31 cellular contexts compared by ENCODE assay signal in genomic region chr3:176930942-176931341, GRCh38.
DNase-seq lines count a peak whose midpoint lies in the region; ATAC-seq and TF ChIP-seq lines count a peak whose summit lies in the region.
"Had no signal": no experiment of that assay in that cellular context is flagged by ENCODE, and none has a peak within 500 bp of the region (broad histone marks: within the 10 kb centered on the region; RNA-seq: fewer than 3 reads in every experiment).

No MANE protein-coding gene starts in this region.

- no peak overlapping the region for H3K9ac ChIP-seq in neural cell (ENCODE audit: low read length)
- H3K9ac ChIP-seq: BLaER1; BLaER1 treated with 17β-estradiol and CSF1 and Interleukin-3, amounts not matched to agents 10 nM and 100 nM had no signal

- no peak overlapping the region for H2AFZ ChIP-seq in neural cell (ENCODE audit: low read depth, low read length)

- H3K36me3 ChIP-seq in neural cell (ENCODE audit: insufficient read depth, low read length): no peaks in the 10 kb centered on the region
- H3K36me3 ChIP-seq: BE2C; BLaER1; BLaER1 treated with 17β-estradiol and CSF1 and Interleukin-3, amounts not matched to agents 10 nM and 100 nM had no signal

- H4K20me1 ChIP-seq in neural cell (ENCODE audit: insufficient read depth): no peaks in the 10 kb centered on the region
- H4K20me1 ChIP-seq: BLaER1; BLaER1 treated with 17β-estradiol and CSF1 and Interleukin-3, amounts not matched to agents 10 nM and 100 nM had no signal

- TF ChIP-seq EP300 in neural cell (conservative IDR thresholded peaks at IDR 0.05; ENCODE audit: poor library complexity, severe bottlenecking): peak; percentile 84

- peaks cover 0 to 6% (median 0%) of the 10 kb centered on the region in 9 donors for H3K9me3 Mint-ChIP-seq in naive thymus-derived CD8-positive, alpha-beta T cell
- H3K9me3 Mint-ChIP-seq: CD4-positive, CD25-positive, alpha-beta regulatory T cell; CD8-positive, alpha-beta T cell had no signal

- no peak overlapping the region for H3K27ac ChIP-seq in neural cell (ENCODE audit: low read length)
- H3K27ac ChIP-seq: 22Rv1; A549; BLaER1; BLaER1 treated with 17β-estradiol and CSF1 and Interleukin-3, amounts not matched to agents 10 nM and 100 nM; C4-2B had no signal

- H3K27ac Mint-ChIP-seq in naive thymus-derived CD8-positive, alpha-beta T cell: no peak overlapping the region
- H3K27ac Mint-ChIP-seq: B cell; CD14-positive monocyte; CD4-positive, alpha-beta memory T cell; CD4-positive, alpha-beta T cell; CD4-positive, CD25-positive, alpha-beta regulatory T cell; CD8-positive, alpha-beta memory T cell; CD8-positive, alpha-beta T cell had no signal

- H3K79me2 ChIP-seq in neural cell (replicated peaks; ENCODE audit: insufficient read depth, low read length): no peaks in the 10 kb centered on the region

- no peaks in the 10 kb centered on the region for H3K9me2 ChIP-seq in neural cell (ENCODE audit: insufficient read depth, low read length)

- H3K36me3 Mint-ChIP-seq in naive thymus-derived CD8-positive, alpha-beta T cell: no peaks in the 10 kb centered on the region
- H3K36me3 Mint-ChIP-seq: CD14-positive monocyte; CD4-positive, alpha-beta memory T cell; CD4-positive, CD25-positive, alpha-beta regulatory T cell; CD8-positive, alpha-beta memory T cell; CD8-positive, alpha-beta T cell had no signal

- H3F3A ChIP-seq in neural cell (ENCODE audit: insufficient read depth, low read length, poor library complexity, severe bottlenecking): no peaks in the 10 kb centered on the region

- no peak overlapping the region for H3K4me3 ChIP-seq in neural cell (ENCODE audit: low read length)
- H3K4me3 ChIP-seq: A549; BLaER1; BLaER1 treated with 17β-estradiol and CSF1 and Interleukin-3, amounts not matched to agents 10 nM and 100 nM had no signal

- H3K27me3 Mint-ChIP-seq in naive thymus-derived CD8-positive, alpha-beta T cell: peaks cover 0 to 22% (median 7%) of the 10 kb centered on the region in 5 donors
- H3K27me3 Mint-ChIP-seq: B cell; CD4-positive, alpha-beta T cell had no signal

- peaks cover 0 to 5% (median 0%) of the 10 kb centered on the region in 4 donors for H3K4me1 Mint-ChIP-seq in naive thymus-derived CD8-positive, alpha-beta T cell
- H3K4me1 Mint-ChIP-seq: B cell; CD4-positive, CD25-positive, alpha-beta regulatory T cell; CD8-positive, alpha-beta memory T cell had no signal

- ATAC-seq in HG03460 (IDR thresholded peaks at IDR 0.05; ENCODE audit: unreplicated experiment): no peak
- no peak for ATAC-seq in naive thymus-derived CD8-positive, alpha-beta T cell
- ATAC-seq: A549; CD8-positive, alpha-beta T cell had no signal

- peak; percentile 35 for DNase-seq in left kidney (ENCODE audit: low read depth, low spot score)
- no peak for DNase-seq in naive thymus-derived CD8-positive, alpha-beta T cell
- DNase-seq: 8988T; ACHN; AML-193; BE2C; C1 segment of cervical spinal cord; Caco-2; Calu3; CD4-positive, alpha-beta memory T cell; CD4-positive, alpha-beta T cell; CD4-positive, CD25-positive, alpha-beta regulatory T cell; CD8-positive, alpha-beta memory T cell; CD8-positive, alpha-beta T cell; COR-L47; DMS 273 treated with DMSO at 0.1 percent for 48 hours; DMS153; DMS53; DMS79; DMS79 treated with DMSO at 0.1 percent for 48 hours; DND-41; EL had no signal

- POLR2A ChIA-PET in naive thymus-derived CD8-positive, alpha-beta T cell (lab: Charles Lee): no interaction called here

- no peak overlapping the region for H3K4me2 ChIP-seq in neural cell (ENCODE audit: low read length)
- H3K4me2 ChIP-seq: A549; BLaER1; BLaER1 treated with 17β-estradiol and CSF1 and Interleukin-3, amounts not matched to agents 10 nM and 100 nM had no signal

- no peaks in the 10 kb centered on the region for H3K9me3 ChIP-seq in neural cell (ENCODE audit: low read length)
- H3K9me3 ChIP-seq: A549, BE2C, BLaER1, Caco-2 had no signal

- H3K27me3 ChIP-seq in neural cell (ENCODE audit: insufficient read depth, low read depth, low read length): no peaks in the 10 kb centered on the region
- H3K27me3 ChIP-seq: BE2C; BLaER1; BLaER1 treated with 17β-estradiol and CSF1 and Interleukin-3, amounts not matched to agents 10 nM and 100 nM had no signal

- TF ChIP-seq CTCF in neural cell (IDR thresholded peaks at IDR 0.05; ENCODE audit: poor library complexity, severe bottlenecking): no peak

- no peak overlapping the region for H3K4me3 Mint-ChIP-seq in naive thymus-derived CD8-positive, alpha-beta T cell
- H3K4me3 Mint-ChIP-seq: B cell; CD14-positive monocyte; CD4-positive, alpha-beta memory T cell; CD4-positive, alpha-beta T cell; CD4-positive, CD25-positive, alpha-beta regulatory T cell; CD8-positive, alpha-beta memory T cell; CD8-positive, alpha-beta T cell had no signal

- no peak for TF ChIP-seq RAD21 in neural cell (conservative IDR thresholded peaks at IDR 0.05)

TF ChIP-seq in neural cell, 6 proteins besides CTCF, POLR2A, EP300 and RAD21:
- TF ChIP-seq TAF1 (IDR thresholded peaks at IDR 0.05; ENCODE audit: low read depth): no peak
- TF ChIP-seq MXI1 (conservative IDR thresholded peaks at IDR 0.05; ENCODE audit: poor library complexity, severe bottlenecking): no peak
- TF ChIP-seq, protein P1, sequence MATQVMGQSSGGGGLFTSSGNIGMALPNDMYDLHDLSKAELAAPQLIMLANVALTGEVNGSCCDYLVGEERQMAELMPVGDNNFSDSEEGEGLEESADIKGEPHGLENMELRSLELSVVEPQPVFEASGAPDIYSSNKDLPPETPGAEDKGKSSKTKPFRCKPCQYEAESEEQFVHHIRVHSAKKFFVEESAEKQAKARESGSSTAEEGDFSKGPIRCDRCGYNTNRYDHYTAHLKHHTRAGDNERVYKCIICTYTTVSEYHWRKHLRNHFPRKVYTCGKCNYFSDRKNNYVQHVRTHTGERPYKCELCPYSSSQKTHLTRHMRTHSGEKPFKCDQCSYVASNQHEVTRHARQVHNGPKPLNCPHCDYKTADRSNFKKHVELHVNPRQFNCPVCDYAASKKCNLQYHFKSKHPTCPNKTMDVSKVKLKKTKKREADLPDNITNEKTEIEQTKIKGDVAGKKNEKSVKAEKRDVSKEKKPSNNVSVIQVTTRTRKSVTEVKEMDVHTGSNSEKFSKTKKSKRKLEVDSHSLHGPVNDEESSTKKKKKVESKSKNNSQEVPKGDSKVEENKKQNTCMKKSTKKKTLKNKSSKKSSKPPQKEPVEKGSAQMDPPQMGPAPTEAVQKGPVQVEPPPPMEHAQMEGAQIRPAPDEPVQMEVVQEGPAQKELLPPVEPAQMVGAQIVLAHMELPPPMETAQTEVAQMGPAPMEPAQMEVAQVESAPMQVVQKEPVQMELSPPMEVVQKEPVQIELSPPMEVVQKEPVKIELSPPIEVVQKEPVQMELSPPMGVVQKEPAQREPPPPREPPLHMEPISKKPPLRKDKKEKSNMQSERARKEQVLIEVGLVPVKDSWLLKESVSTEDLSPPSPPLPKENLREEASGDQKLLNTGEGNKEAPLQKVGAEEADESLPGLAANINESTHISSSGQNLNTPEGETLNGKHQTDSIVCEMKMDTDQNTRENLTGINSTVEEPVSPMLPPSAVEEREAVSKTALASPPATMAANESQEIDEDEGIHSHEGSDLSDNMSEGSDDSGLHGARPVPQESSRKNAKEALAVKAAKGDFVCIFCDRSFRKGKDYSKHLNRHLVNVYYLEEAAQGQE (IDR thresholded peaks at IDR 0.05; ENCODE audit: borderline replicate concordance): no peak
- no peak for TF ChIP-seq EZH2 (IDR thresholded peaks at IDR 0.05; ENCODE audit: borderline replicate concordance, insufficient read depth, low read length, poor library complexity, severe bottlenecking)
- peak; percentile 57 for TF ChIP-seq POLR2AphosphoS5 (IDR thresholded peaks at IDR 0.05)
